Comparison of ENCODE assay signal across 20 cellular contexts in genomic region chr4:61194601-61195000, GRCh38.
"Had no signal": no experiment of that assay in that cellular context is flagged by ENCODE, and none has a peak within 500 bp of the region (broad histone marks: within the 10 kb centered on the region; RNA-seq: fewer than 3 reads in every experiment).

No MANE protein-coding gene starts in this region.

- H3K4me3 ChIP-seq: colonic mucosa, esophagus squamous epithelium, gastrocnemius medialis, heart right ventricle, left lung, lower lobe of right lung, mucosa of descending colon had no signal

- H3K36me3 ChIP-seq: colonic mucosa, esophagus squamous epithelium, gastrocnemius medialis, heart right ventricle, left lung, lower lobe of right lung had no signal

- DNase-seq: colonic mucosa; cortex of kidney; effector CD8-positive, alpha-beta T cell; effector memory CD8-positive, alpha-beta T cell; endodermal cell; erythroblast; esophagus squamous epithelium; foreskin fibroblast; foreskin melanocyte; gastrocnemius medialis; glutamatergic neuron; head of caudate nucleus; heart right ventricle; hippocampal formation; left cardiac atrium; left lung; left ventricle myocardium superior; lower lobe of right lung; mucosa of descending colon had no signal

- H3K27ac ChIP-seq: colonic mucosa, epithelial cell of prostate, esophagus squamous epithelium, gastrocnemius medialis, heart right ventricle, left lung, lower lobe of right lung had no signal

- H3K9me3 ChIP-seq: colonic mucosa, esophagus squamous epithelium, gastrocnemius medialis, heart right ventricle, left lung, lower lobe of right lung, mucosa of descending colon had no signal

- H3K4me1 ChIP-seq: colonic mucosa, esophagus squamous epithelium, gastrocnemius medialis, left lung, lower lobe of right lung had no signal
